ENCODE assay signal across 8 cellular contexts in genomic region chr12:58540480-58541299, GRCh38.
A peak's percentile ranks its signal among the peaks of the same experiment; 100 is the strongest.
DNase-seq lines count a peak whose midpoint lies in the region; ATAC-seq and TF ChIP-seq lines count a peak whose summit lies in the region.

No MANE protein-coding gene starts in this region.

- no peak overlapping the region for H3K4me3 ChIP-seq in cardiac muscle cell
- no peak overlapping the region for H3K4me3 ChIP-seq in prostate gland

- no peaks in the 10 kb centered on the region for H3K9me3 Mint-ChIP-seq in activated CD8-positive, alpha-beta T cell treated with anti-CD3 and anti-CD28 coated beads, Interleukin-2, amount 10 ng/mL, durations not matched to agents 7 days and 5 days (ENCODE audit: insufficient read depth)
- H3K9me3 Mint-ChIP-seq in CD4-positive, alpha-beta T cell: no peaks in the 10 kb centered on the region

- peak; percentile 73 for ATAC-seq in HG03135 (IDR thresholded peaks at IDR 0.05; ENCODE audit: unreplicated experiment)
- ATAC-seq in activated CD8-positive, alpha-beta T cell treated with anti-CD3 and anti-CD28 coated beads, Interleukin-2, amount 10 ng/mL, durations not matched to agents 7 days and 5 days: no peak
- no peak for ATAC-seq in CD4-positive, alpha-beta T cell (ENCODE audit: poor library complexity)

- H3K4me3 Mint-ChIP-seq in activated CD8-positive, alpha-beta T cell treated with anti-CD3 and anti-CD28 coated beads, Interleukin-2, amount 10 ng/mL, durations not matched to agents 7 days and 5 days: no peak overlapping the region
- H3K4me3 Mint-ChIP-seq in CD4-positive, alpha-beta T cell: no peak overlapping the region

- TF ChIP-seq POLR2A in prostate gland (IDR thresholded peaks at IDR 0.05): no peak

- 20% methylated on average over 8 of the region's 8 CpGs for WGBS in prostate gland

- no peaks in the 10 kb centered on the region for H3K36me3 Mint-ChIP-seq in activated CD8-positive, alpha-beta T cell treated with anti-CD3 and anti-CD28 coated beads, Interleukin-2, amount 10 ng/mL, durations not matched to agents 7 days and 5 days (ENCODE audit: low read depth)
- H3K36me3 Mint-ChIP-seq in CD4-positive, alpha-beta T cell (ENCODE audit: low read depth): no peaks in the 10 kb centered on the region

- no peaks in the 10 kb centered on the region for H3K9me3 ChIP-seq in cardiac muscle cell (ENCODE audit: low read depth)
- H3K9me3 ChIP-seq in prostate gland: no peaks in the 10 kb centered on the region
- no peaks in the 10 kb centered on the region for H3K9me3 ChIP-seq in CD4-positive, alpha-beta T cell (ENCODE audit: control insufficient read depth, low read length)

- TF ChIP-seq CTCF in GM12873 (IDR thresholded peaks at IDR 0.05; ENCODE audit: insufficient read depth, low read depth, low read length, missing control alignments) (peak; percentile 68), cardiac muscle cell (IDR thresholded peaks at IDR 0.05; ENCODE audit: low read depth, low read length) (peak; percentile 86), prostate gland (IDR thresholded peaks at IDR 0.05) (peak; percentile 14 to 67 (median 56))
- no peak for TF ChIP-seq CTCF in CD4-positive, alpha-beta T cell (IDR thresholded peaks at IDR 0.05)

- no peaks in the 10 kb centered on the region for H3K4me1 Mint-ChIP-seq in activated CD8-positive, alpha-beta T cell treated with anti-CD3 and anti-CD28 coated beads, Interleukin-2, amount 10 ng/mL, durations not matched to agents 7 days and 5 days (ENCODE audit: low read depth)
- no peaks in the 10 kb centered on the region for H3K4me1 Mint-ChIP-seq in CD4-positive, alpha-beta T cell (ENCODE audit: low read depth)

- H3K36me3 ChIP-seq in cardiac muscle cell (no peaks in the 10 kb centered on the region), prostate gland (no peaks in the 10 kb centered on the region)

- H3K27ac ChIP-seq in cardiac muscle cell (no peak overlapping the region), prostate gland (no peak overlapping the region)
- H3K27ac ChIP-seq in CD4-positive, alpha-beta T cell (ENCODE audit: low read depth, low read length): no peak overlapping the region

- H3K27me3 ChIP-seq in cardiac muscle cell: no peaks in the 10 kb centered on the region
- H3K27me3 ChIP-seq in prostate gland (replicated peaks; ENCODE audit: insufficient read depth): no peaks in the 10 kb centered on the region
- H3K27me3 ChIP-seq in CD4-positive, alpha-beta T cell (ENCODE audit: control insufficient read depth, insufficient read depth, low read length): no peaks in the 10 kb centered on the region

- H3K4me1 ChIP-seq in cardiac muscle cell (ENCODE audit: low read depth) (no peaks in the 10 kb centered on the region), prostate gland (replicated peaks) (no peaks in the 10 kb centered on the region)

- CTCF ChIA-PET in activated CD8-positive, alpha-beta T cell treated with anti-CD3 and anti-CD28 coated beads, Interleukin-2, amount 10 ng/mL, durations not matched to agents 7 days and 5 days (lab: Charles Lee): interaction anchor here (1.0 to 2.3 kb wide), 5 partner anchors 9 to 610 kb away, joined by 3 to 6 read pairs (median 3); no protein-coding TSS in a partner anchor
- CTCF ChIA-PET in CD4-positive, alpha-beta T cell (lab: Charles Lee): no interaction called here

- H3K27ac Mint-ChIP-seq in activated CD8-positive, alpha-beta T cell treated with anti-CD3 and anti-CD28 coated beads, Interleukin-2, amount 10 ng/mL, durations not matched to agents 7 days and 5 days: no peak overlapping the region
- H3K27ac Mint-ChIP-seq in CD4-positive, alpha-beta T cell: no peak overlapping the region

- POLR2A ChIA-PET in activated CD8-positive, alpha-beta T cell treated with anti-CD3 and anti-CD28 coated beads, Interleukin-2, amount 10 ng/mL, durations not matched to agents 7 days and 5 days (lab: Charles Lee): no interaction called here
- POLR2A ChIA-PET in CD4-positive, alpha-beta T cell (lab: Charles Lee): no interaction called here

- DNase-seq in A172 (ENCODE audit: low spot score) (peak; percentile 71), NCI-H345 (lab: John Stamatoyannopoulos, UW) (peak; percentile 90), cardiac muscle cell (ENCODE audit: low read depth in 1 of 2, low spot score in 1 of 2) (peak; percentile 88 to 92), prostate gland (ENCODE audit: low spot score) (peak; percentile 56)
- peak; percentile 28 for DNase-seq in activated CD8-positive, alpha-beta T cell treated with anti-CD3 and anti-CD28 coated beads, Interleukin-2, amount 10 ng/mL, durations not matched to agents 7 days and 5 days
- DNase-seq in CD4-positive, alpha-beta T cell: no peak

- intact Hi-C loops in prostate gland (cut with DNase I): loop anchor here (2.0 to 5.0 kb wide), 2 partner anchors 544 to 612 kb away; no protein-coding TSS in a partner anchor
- intact Hi-C loops in CD4-positive, alpha-beta T cell (cut with DNase I, micrococcal nuclease): no loop called here

- peaks cover 3% of the 10 kb centered on the region for H3K27me3 Mint-ChIP-seq in activated CD8-positive, alpha-beta T cell treated with anti-CD3 and anti-CD28 coated beads, Interleukin-2, amount 10 ng/mL, durations not matched to agents 7 days and 5 days (ENCODE audit: low read depth)
- peaks cover 6% of the 10 kb centered on the region for H3K27me3 Mint-ChIP-seq in CD4-positive, alpha-beta T cell

Comparison
In these comparisons a context has a peak if more than half of its experiments do, and no peak if none do; other contexts are left out.
1. DNase-seq: peak in A172 (single experiment), NCI-H345 (single experiment), activated CD8-positive, alpha-beta T cell treated with anti-CD3 and anti-CD28 coated beads, Interleukin-2, amount 10 ng/mL, durations not matched to agents 7 days and 5 days (single experiment), cardiac muscle cell (2 of 2) and prostate gland (single experiment); none in CD4-positive, alpha-beta T cell (0 of 10).